In genomic region chr5:171509467-171509866, GRCh38 we compare ENCODE assay signal across 28 cellular contexts.
"Had no signal": no experiment of that assay in that cellular context is flagged by ENCODE, and none has a peak within 500 bp of the region (broad histone marks: within the 10 kb centered on the region; RNA-seq: fewer than 3 reads in every experiment).

No MANE protein-coding gene starts in this region.

- ATAC-seq: naive thymus-derived CD4-positive, alpha-beta T cell; natural killer cell; right lobe of liver; stimulated activated naive B cell treated with anti-CD40 and anti-IgM and Interleukin-4, amounts not matched to agents 10 μg/mL and 1 μg/mL and 100 μg/mL, for 72 hours had no signal

- H3K4me1 ChIP-seq: prostate gland, right atrium auricular region, right lobe of liver, stomach, thyroid gland, tibial nerve, upper lobe of left lung, vagina had no signal

- DNase-seq: naive thymus-derived CD4-positive, alpha-beta T cell; natural killer cell; occipital lobe; ovary; retina; right lobe of liver; sigmoid colon; small intestine; stimulated activated CD4-positive, alpha-beta T cell treated with anti-CD3 and anti-CD28 coated beads, Interleukin-15, amount 100 ng/mL, for 24 hours; stimulated activated CD4-positive, alpha-beta T cell treated with anti-CD3 and anti-CD28 coated beads, Interleukin-2, amount 100 ng/mL, for 24 hours; stimulated activated CD4-positive, alpha-beta T cell treated with anti-CD3 and anti-CD28 coated beads, Interleukin-2, amount 100 ng/mL, for 48 hours; stimulated activated CD4-positive, alpha-beta T cell treated with anti-CD3 and anti-CD28 coated beads, Interleukin-4, amount 100 ng/mL, for 24 hours; stimulated activated naive B cell treated with anti-CD40 and anti-IgM and Interleukin-4, amounts not matched to agents 10 μg/mL and 1 μg/mL and 100 μg/mL, for 72 hours; stimulated activated naive CD4-positive, alpha-beta T cell treated with Interleukin-2 at 50 U/mL for 16 hours; stomach; thyroid gland; trophoblast cell; upper lobe of left lung had no signal

- H3K27ac Mint-ChIP-seq: naive thymus-derived CD4-positive, alpha-beta T cell; natural killer cell; nephron; stimulated activated effector memory CD8-positive, alpha-beta T cell treated with anti-CD3 and anti-CD28 coated beads, Interleukin-12 subunit alpha, Interleukin-12 subunit beta, amount 100 ng/mL, for 72 hours; stimulated activated naive B cell treated with anti-CD40 and anti-IgM and Interleukin-4, amounts not matched to agents 10 μg/mL and 1 μg/mL and 100 μg/mL, for 72 hours; stimulated activated naive CD8-positive, alpha-beta T cell treated with anti-CD3 and anti-CD28 coated beads, Interleukin-15, Interleukin-2, amounts not matched to agents 100 ng/mL and 50 ng/mL, for 24 hours had no signal

- H3K36me3 ChIP-seq: ovary, prostate gland, right atrium auricular region, right lobe of liver, sigmoid colon, stomach, thoracic aorta, thyroid gland, tibial nerve, upper lobe of left lung, vagina had no signal

- H3K27me3 ChIP-seq: ovary, right atrium auricular region, right lobe of liver, sigmoid colon, stomach, thyroid gland, tibial nerve, upper lobe of left lung, vagina had no signal

- H3K4me1 Mint-ChIP-seq: naive thymus-derived CD4-positive, alpha-beta T cell; natural killer cell; nephron; stimulated activated effector memory CD8-positive, alpha-beta T cell treated with anti-CD3 and anti-CD28 coated beads, Interleukin-12 subunit alpha, Interleukin-12 subunit beta, amount 100 ng/mL, for 72 hours; stimulated activated naive B cell treated with anti-CD40 and anti-IgM and Interleukin-4, amounts not matched to agents 10 μg/mL and 1 μg/mL and 100 μg/mL, for 72 hours had no signal

- H3K4me3 Mint-ChIP-seq: naive thymus-derived CD4-positive, alpha-beta T cell; natural killer cell; nephron; neural crest cell; stimulated activated effector memory CD8-positive, alpha-beta T cell treated with anti-CD3 and anti-CD28 coated beads, Interleukin-12 subunit alpha, Interleukin-12 subunit beta, amount 100 ng/mL, for 72 hours; stimulated activated naive B cell treated with anti-CD40 and anti-IgM and Interleukin-4, amounts not matched to agents 10 μg/mL and 1 μg/mL and 100 μg/mL, for 72 hours; stimulated activated naive CD8-positive, alpha-beta T cell treated with anti-CD3 and anti-CD28 coated beads, Interleukin-15, Interleukin-2, amounts not matched to agents 100 ng/mL and 50 ng/mL, for 24 hours had no signal

- H3K36me3 Mint-ChIP-seq: naive thymus-derived CD4-positive, alpha-beta T cell; natural killer cell; stimulated activated effector memory CD8-positive, alpha-beta T cell treated with anti-CD3 and anti-CD28 coated beads, Interleukin-12 subunit alpha, Interleukin-12 subunit beta, amount 100 ng/mL, for 72 hours; stimulated activated naive B cell treated with anti-CD40 and anti-IgM and Interleukin-4, amounts not matched to agents 10 μg/mL and 1 μg/mL and 100 μg/mL, for 72 hours had no signal

- H3K4me3 ChIP-seq: ovary, prostate gland, right atrium auricular region, right lobe of liver, sigmoid colon, stomach, thoracic aorta, thyroid gland, tibial nerve, upper lobe of left lung, vagina had no signal

- H3K9me3 ChIP-seq: ovary, prostate gland, right atrium auricular region, right lobe of liver, sigmoid colon, stomach, thoracic aorta, thyroid gland, tibial nerve, upper lobe of left lung, vagina had no signal

- FAIRE-seq: small intestine, urothelium cell line had no signal

- H3K9me3 Mint-ChIP-seq: natural killer cell; nephron; neural crest cell; stimulated activated effector memory CD8-positive, alpha-beta T cell treated with anti-CD3 and anti-CD28 coated beads, Interleukin-12 subunit alpha, Interleukin-12 subunit beta, amount 100 ng/mL, for 72 hours; stimulated activated naive B cell treated with anti-CD40 and anti-IgM and Interleukin-4, amounts not matched to agents 10 μg/mL and 1 μg/mL and 100 μg/mL, for 72 hours; stimulated activated naive CD8-positive, alpha-beta T cell treated with anti-CD3 and anti-CD28 coated beads, Interleukin-15, Interleukin-2, amounts not matched to agents 100 ng/mL and 50 ng/mL, for 24 hours had no signal

- H3K27ac ChIP-seq: ovary, prostate gland, right atrium auricular region, right lobe of liver, sigmoid colon, stomach, thoracic aorta, thyroid gland, tibial nerve, upper lobe of left lung, vagina had no signal
